In genomic region chr17:66465701-66466100, GRCh38 we compare ENCODE assay signal across 1 cellular context.
TF ChIP-seq lines count a peak whose summit lies in the region.

No MANE protein-coding gene starts in this region.

TF ChIP-seq in K562, 482 proteins besides CTCF, POLR2A, EP300 and RAD21 (continued from another document):
- TF ChIP-seq LCOR (CRISPR knock-in tag; IDR thresholded peaks at IDR 0.05) (no peak), MECOM (CRISPR knock-in tag; IDR thresholded peaks at IDR 0.05) (no peak), GTF2B (IDR thresholded peaks at IDR 0.05; ENCODE audit: extremely low read depth, insufficient read length) (no peak), C11orf30 (IDR thresholded peaks at IDR 0.05; ENCODE audit: low read depth) (no peak), VEZF1 (CRISPR knock-in tag; IDR thresholded peaks at IDR 0.05) (no peak), MEF2A (IDR thresholded peaks at IDR 0.05; ENCODE audit: control insufficient read depth, low read depth, low read length) (no peak), PBX2 (CRISPR knock-in tag; IDR thresholded peaks at IDR 0.05; ENCODE audit: low read depth) (no peak), PBX2 (tag; conservative IDR thresholded peaks at IDR 0.05; ENCODE audit: low read depth) (no peak)
